In the genomic region with DNA sequence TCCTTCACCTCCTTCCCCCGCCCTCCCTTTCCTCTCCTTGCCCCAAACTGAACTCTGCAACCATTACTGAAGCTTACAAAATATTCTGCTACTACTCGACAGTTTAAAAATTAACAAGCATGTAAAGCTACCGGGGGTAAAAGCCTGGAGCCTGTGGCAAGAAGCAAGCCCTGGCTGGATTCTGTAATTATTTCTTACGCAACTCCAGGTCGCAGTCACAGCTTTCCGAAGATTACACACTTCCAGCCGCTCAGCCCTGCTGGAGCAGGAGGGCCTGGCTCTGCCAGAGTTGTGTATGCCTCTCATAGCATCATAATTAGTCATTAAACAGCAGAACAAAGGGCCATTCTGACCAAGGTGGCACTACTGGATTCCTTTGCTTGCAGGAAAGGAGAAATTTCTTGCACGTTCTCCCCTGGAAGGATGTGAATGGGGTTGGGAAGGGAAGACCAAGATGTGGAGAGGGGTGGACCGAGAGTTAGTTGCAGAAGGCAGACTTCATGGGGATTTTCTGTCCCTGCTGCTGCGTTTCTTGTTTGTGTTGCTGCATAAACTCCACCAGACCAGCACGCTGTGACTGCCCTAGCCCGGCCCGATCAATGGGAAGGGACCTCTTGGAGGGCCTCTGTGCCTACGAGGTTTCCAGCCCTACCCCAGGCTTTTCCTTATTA, we compare ENCODE assay signal across 1 cellular context.
A peak's percentile ranks its signal among the peaks of the same experiment; 100 is the strongest.
TF ChIP-seq lines count a peak whose summit lies in the region.

No MANE protein-coding gene starts in this region.

TF ChIP-seq in HepG2, 621 proteins besides CTCF, POLR2A, EP300 and RAD21 (continued from another document):
- no peak for TF ChIP-seq ZNF432 (CRISPR knock-in tag; IDR thresholded peaks at IDR 0.05; ENCODE audit: borderline replicate concordance)
- no peak for TF ChIP-seq ZFP62 (CRISPR knock-in tag; IDR thresholded peaks at IDR 0.05)
- TF ChIP-seq, protein P1, sequence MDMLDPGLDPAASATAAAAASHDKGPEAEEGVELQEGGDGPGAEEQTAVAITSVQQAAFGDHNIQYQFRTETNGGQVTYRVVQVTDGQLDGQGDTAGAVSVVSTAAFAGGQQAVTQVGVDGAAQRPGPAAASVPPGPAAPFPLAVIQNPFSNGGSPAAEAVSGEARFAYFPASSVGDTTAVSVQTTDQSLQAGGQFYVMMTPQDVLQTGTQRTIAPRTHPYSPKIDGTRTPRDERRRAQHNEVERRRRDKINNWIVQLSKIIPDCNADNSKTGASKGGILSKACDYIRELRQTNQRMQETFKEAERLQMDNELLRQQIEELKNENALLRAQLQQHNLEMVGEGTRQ (IDR thresholded peaks at IDR 0.05; ENCODE audit: low read depth, low read length): no peak
- TF ChIP-seq, protein P1 (CRISPR knock-in tag; IDR thresholded peaks at IDR 0.05; ENCODE audit: borderline replicate concordance): no peak
- no peak; the same call in 1 of the 2 replicates for TF ChIP-seq NFYC (CRISPR knock-in tag; IDR thresholded peaks at IDR 0.05)
- peak; percentile 63; the same call in 1 of the 2 replicates for TF ChIP-seq NR2C2 (CRISPR knock-in tag; IDR thresholded peaks at IDR 0.05; ENCODE audit: borderline replicate concordance)
- no peak for TF ChIP-seq ZNF703 (CRISPR knock-in tag; IDR thresholded peaks at IDR 0.05; ENCODE audit: borderline replicate concordance)
- no peak for TF ChIP-seq ATAD3A (CRISPR knock-in tag; IDR thresholded peaks at IDR 0.05)
- no peak for TF ChIP-seq MATR3 (CRISPR knock-in tag; IDR thresholded peaks at IDR 0.05)
- peak; percentile 72; the same call in 1 of the 2 replicates for TF ChIP-seq NR2F2 (IDR thresholded peaks at IDR 0.05; ENCODE audit: borderline replicate concordance, low read depth)
- TF ChIP-seq ZNF775 (CRISPR knock-in tag; IDR thresholded peaks at IDR 0.05; ENCODE audit: borderline replicate concordance): no peak
- TF ChIP-seq, protein P2, sequence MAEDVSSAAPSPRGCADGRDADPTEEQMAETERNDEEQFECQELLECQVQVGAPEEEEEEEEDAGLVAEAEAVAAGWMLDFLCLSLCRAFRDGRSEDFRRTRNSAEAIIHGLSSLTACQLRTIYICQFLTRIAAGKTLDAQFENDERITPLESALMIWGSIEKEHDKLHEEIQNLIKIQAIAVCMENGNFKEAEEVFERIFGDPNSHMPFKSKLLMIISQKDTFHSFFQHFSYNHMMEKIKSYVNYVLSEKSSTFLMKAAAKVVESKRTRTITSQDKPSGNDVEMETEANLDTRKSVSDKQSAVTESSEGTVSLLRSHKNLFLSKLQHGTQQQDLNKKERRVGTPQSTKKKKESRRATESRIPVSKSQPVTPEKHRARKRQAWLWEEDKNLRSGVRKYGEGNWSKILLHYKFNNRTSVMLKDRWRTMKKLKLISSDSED (CRISPR knock-in tag; IDR thresholded peaks at IDR 0.05): no peak
- TF ChIP-seq ONECUT2 (CRISPR knock-in tag; IDR thresholded peaks at IDR 0.05): no peak
- no peak for TF ChIP-seq ZNF589 (CRISPR knock-in tag; conservative IDR thresholded peaks at IDR 0.05)
- no peak for TF ChIP-seq ZNF552 (CRISPR knock-in tag; IDR thresholded peaks at IDR 0.05; ENCODE audit: borderline replicate concordance)
- TF ChIP-seq, protein P3, sequence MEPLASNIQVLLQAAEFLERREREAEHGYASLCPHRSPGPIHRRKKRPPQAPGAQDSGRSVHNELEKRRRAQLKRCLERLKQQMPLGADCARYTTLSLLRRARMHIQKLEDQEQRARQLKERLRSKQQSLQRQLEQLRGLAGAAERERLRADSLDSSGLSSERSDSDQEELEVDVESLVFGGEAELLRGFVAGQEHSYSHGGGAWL (CRISPR knock-in tag; IDR thresholded peaks at IDR 0.05): no peak; the same call in 1 of the 2 replicates
- no peak for TF ChIP-seq ZNF510 (CRISPR knock-in tag; IDR thresholded peaks at IDR 0.05; ENCODE audit: low read depth)
- TF ChIP-seq BRD4 (CRISPR knock-in tag; IDR thresholded peaks at IDR 0.05): no peak
- TF ChIP-seq NONO (IDR thresholded peaks at IDR 0.05): no peak
- TF ChIP-seq NONO (CRISPR knock-in tag; conservative IDR thresholded peaks at IDR 0.05): peak; percentile 82
- TF ChIP-seq, protein P4, sequence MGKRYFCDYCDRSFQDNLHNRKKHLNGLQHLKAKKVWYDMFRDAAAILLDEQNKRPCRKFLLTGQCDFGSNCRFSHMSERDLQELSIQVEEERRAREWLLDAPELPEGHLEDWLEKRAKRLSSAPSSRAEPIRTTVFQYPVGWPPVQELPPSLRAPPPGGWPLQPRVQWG (CRISPR knock-in tag; IDR thresholded peaks at IDR 0.05; ENCODE audit: borderline replicate concordance, low read depth): no peak
- peak; percentile 9; the same call in 1 of the 2 replicates for TF ChIP-seq PHF8 (CRISPR knock-in tag; IDR thresholded peaks at IDR 0.05)
- no peak for TF ChIP-seq ZNF776 (CRISPR knock-in tag; IDR thresholded peaks at IDR 0.05)
- TF ChIP-seq POLR2G (IDR thresholded peaks at IDR 0.05; ENCODE audit: low read depth, low read length): peak; percentile 64
- peak; percentile 87 for TF ChIP-seq MEF2D (CRISPR knock-in tag; IDR thresholded peaks at IDR 0.05)
- TF ChIP-seq, protein P5, sequence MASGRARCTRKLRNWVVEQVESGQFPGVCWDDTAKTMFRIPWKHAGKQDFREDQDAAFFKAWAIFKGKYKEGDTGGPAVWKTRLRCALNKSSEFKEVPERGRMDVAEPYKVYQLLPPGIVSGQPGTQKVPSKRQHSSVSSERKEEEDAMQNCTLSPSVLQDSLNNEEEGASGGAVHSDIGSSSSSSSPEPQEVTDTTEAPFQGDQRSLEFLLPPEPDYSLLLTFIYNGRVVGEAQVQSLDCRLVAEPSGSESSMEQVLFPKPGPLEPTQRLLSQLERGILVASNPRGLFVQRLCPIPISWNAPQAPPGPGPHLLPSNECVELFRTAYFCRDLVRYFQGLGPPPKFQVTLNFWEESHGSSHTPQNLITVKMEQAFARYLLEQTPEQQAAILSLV (CRISPR knock-in tag; IDR thresholded peaks at IDR 0.05; ENCODE audit: borderline replicate concordance): no peak
- TF ChIP-seq, protein P6, sequence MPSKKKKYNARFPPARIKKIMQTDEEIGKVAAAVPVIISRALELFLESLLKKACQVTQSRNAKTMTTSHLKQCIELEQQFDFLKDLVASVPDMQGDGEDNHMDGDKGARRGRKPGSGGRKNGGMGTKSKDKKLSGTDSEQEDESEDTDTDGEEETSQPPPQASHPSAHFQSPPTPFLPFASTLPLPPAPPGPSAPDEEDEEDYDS (CRISPR knock-in tag; IDR thresholded peaks at IDR 0.05): peak; percentile 76
- TF ChIP-seq ZNF251 (CRISPR knock-in tag; IDR thresholded peaks at IDR 0.05): no peak
- TF ChIP-seq ZMAT3 (CRISPR knock-in tag; conservative IDR thresholded peaks at IDR 0.05): peak; percentile 86; the same call in 1 of the 2 replicates
- TF ChIP-seq ZNF460 (CRISPR knock-in tag; IDR thresholded peaks at IDR 0.05; ENCODE audit: borderline replicate concordance): no peak; the same call in 1 of the 2 replicates
- TF ChIP-seq NFRKB (IDR thresholded peaks at IDR 0.05): no peak
- TF ChIP-seq, protein P7, sequence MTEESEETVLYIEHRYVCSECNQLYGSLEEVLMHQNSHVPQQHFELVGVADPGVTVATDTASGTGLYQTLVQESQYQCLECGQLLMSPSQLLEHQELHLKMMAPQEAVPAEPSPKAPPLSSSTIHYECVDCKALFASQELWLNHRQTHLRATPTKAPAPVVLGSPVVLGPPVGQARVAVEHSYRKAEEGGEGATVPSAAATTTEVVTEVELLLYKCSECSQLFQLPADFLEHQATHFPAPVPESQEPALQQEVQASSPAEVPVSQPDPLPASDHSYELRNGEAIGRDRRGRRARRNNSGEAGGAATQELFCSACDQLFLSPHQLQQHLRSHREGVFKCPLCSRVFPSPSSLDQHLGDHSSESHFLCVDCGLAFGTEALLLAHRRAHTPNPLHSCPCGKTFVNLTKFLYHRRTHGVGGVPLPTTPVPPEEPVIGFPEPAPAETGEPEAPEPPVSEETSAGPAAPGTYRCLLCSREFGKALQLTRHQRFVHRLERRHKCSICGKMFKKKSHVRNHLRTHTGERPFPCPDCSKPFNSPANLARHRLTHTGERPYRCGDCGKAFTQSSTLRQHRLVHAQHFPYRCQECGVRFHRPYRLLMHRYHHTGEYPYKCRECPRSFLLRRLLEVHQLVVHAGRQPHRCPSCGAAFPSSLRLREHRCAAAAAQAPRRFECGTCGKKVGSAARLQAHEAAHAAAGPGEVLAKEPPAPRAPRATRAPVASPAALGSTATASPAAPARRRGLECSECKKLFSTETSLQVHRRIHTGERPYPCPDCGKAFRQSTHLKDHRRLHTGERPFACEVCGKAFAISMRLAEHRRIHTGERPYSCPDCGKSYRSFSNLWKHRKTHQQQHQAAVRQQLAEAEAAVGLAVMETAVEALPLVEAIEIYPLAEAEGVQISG (CRISPR knock-in tag; IDR thresholded peaks at IDR 0.05): peak; percentile 75
- TF ChIP-seq HES4 (CRISPR knock-in tag; IDR thresholded peaks at IDR 0.05; ENCODE audit: borderline replicate concordance): no peak
- no peak for TF ChIP-seq CBX1 (IDR thresholded peaks at IDR 0.05; ENCODE audit: low read depth)
- TF ChIP-seq JARID2 (CRISPR knock-in tag; IDR thresholded peaks at IDR 0.05; ENCODE audit: insufficient replicate concordance): no peak
- no peak for TF ChIP-seq ZFP82 (CRISPR knock-in tag; IDR thresholded peaks at IDR 0.05; ENCODE audit: borderline replicate concordance)
- peak; percentile 94 for TF ChIP-seq IRF2 (CRISPR knock-in tag; IDR thresholded peaks at IDR 0.05)
